In genomic region chr1:81799939-81800740, GRCh38 we compare ENCODE assay signal across 8 cellular contexts. TPM values are rescaled to one million over a fixed set of nuclear protein-coding genes. Genes with fewer than 3 reads are reported as not detected.
DNase-seq lines count a peak whose midpoint lies in the region; ATAC-seq and TF ChIP-seq lines count a peak whose summit lies in the region.

No MANE protein-coding gene starts in this region.

- no peak overlapping the region for H3K27ac Mint-ChIP-seq in activated T-helper 1 cell treated with anti-CD3 and anti-CD28 coated beads, Interleukin-12 subunit alpha, Interleukin-12 subunit beta, Interleukin-2, Interleukin-4 antibody, amounts not matched to agents 30 ng/mL and 10 ng/mL and 1 ng/mL, durations not matched to agents 14 hours and 24 hours and 36 hours

- peaks cover 48% of the 10 kb centered on the region for H3K27me3 Mint-ChIP-seq in activated T-helper 1 cell treated with anti-CD3 and anti-CD28 coated beads, Interleukin-12 subunit alpha, Interleukin-12 subunit beta, Interleukin-2, Interleukin-4 antibody, amounts not matched to agents 30 ng/mL and 10 ng/mL and 1 ng/mL, durations not matched to agents 14 hours and 24 hours and 36 hours (ENCODE audit: insufficient read depth)

- TF ChIP-seq CTCF in left ventricle myocardium inferior (IDR thresholded peaks at IDR 0.05; ENCODE audit: borderline replicate concordance): no peak

- H3K27ac ChIP-seq in HUES48 (ENCODE audit: low read depth, low read length) (peak overlapping the region; percentile 86), left ventricle myocardium inferior (replicated peaks) (peak overlapping the region; percentile 99)

- no peak for ATAC-seq in HG03280 (IDR thresholded peaks at IDR 0.05; ENCODE audit: unreplicated experiment)
- no peak for ATAC-seq in HG02610 (IDR thresholded peaks at IDR 0.05; ENCODE audit: unreplicated experiment)
- no peak for ATAC-seq in GM18868 (IDR thresholded peaks at IDR 0.05; ENCODE audit: unreplicated experiment)

- 0 out of 2 replicates have a peak, but pooled peaks cover 3% of the 10 kb centered on the region for H3K27me3 ChIP-seq in HUES48 (ENCODE audit: control insufficient read depth, insufficient read depth, low read length)
- H3K27me3 ChIP-seq in left ventricle myocardium inferior (ENCODE audit: low read depth): no peaks in the 10 kb centered on the region

- H3K9ac ChIP-seq in HUES48 (ENCODE audit: low read depth, low read length): peak overlapping the region; percentile 68

- intact Hi-C loops in activated T-helper 1 cell treated with anti-CD3 and anti-CD28 coated beads, Interleukin-12 subunit alpha, Interleukin-12 subunit beta, Interleukin-2, Interleukin-4 antibody, amounts not matched to agents 30 ng/mL and 10 ng/mL and 1 ng/mL, durations not matched to agents 14 hours and 24 hours and 36 hours (cut with micrococcal nuclease): no loop called here
- intact Hi-C loops in left ventricle myocardium inferior (cut with micrococcal nuclease): no loop called here

- H3K4me1 ChIP-seq in HUES48 (ENCODE audit: control insufficient read depth, insufficient read depth, low read length): peaks cover 41% of the 10 kb centered on the region
- H3K4me1 ChIP-seq in left ventricle myocardium inferior: peaks cover 48% of the 10 kb centered on the region

- no peaks in the 10 kb centered on the region for H3K36me3 Mint-ChIP-seq in activated T-helper 1 cell treated with anti-CD3 and anti-CD28 coated beads, Interleukin-12 subunit alpha, Interleukin-12 subunit beta, Interleukin-2, Interleukin-4 antibody, amounts not matched to agents 30 ng/mL and 10 ng/mL and 1 ng/mL, durations not matched to agents 14 hours and 24 hours and 36 hours (ENCODE audit: low read depth)

- no peaks in the 10 kb centered on the region for H3K4me1 Mint-ChIP-seq in activated T-helper 1 cell treated with anti-CD3 and anti-CD28 coated beads, Interleukin-12 subunit alpha, Interleukin-12 subunit beta, Interleukin-2, Interleukin-4 antibody, amounts not matched to agents 30 ng/mL and 10 ng/mL and 1 ng/mL, durations not matched to agents 14 hours and 24 hours and 36 hours (ENCODE audit: low read depth)

- H3K4me3 ChIP-seq in HUES48 (ENCODE audit: low read depth, low read length): peak overlapping the region; percentile 99
- H3K4me3 ChIP-seq in left ventricle myocardium inferior: peak overlapping the region; percentile 95

- DNase-seq in Ammon's horn (ENCODE audit: low spot score) (peak; percentile 2), left ventricle myocardium inferior (peak; percentile 50), retina (peak; percentile 92)
- DNase-seq in activated T-helper 1 cell treated with anti-CD3 and anti-CD28 coated beads, Interleukin-12 subunit alpha, Interleukin-12 subunit beta, Interleukin-2, Interleukin-4 antibody, amounts not matched to agents 30 ng/mL and 10 ng/mL and 1 ng/mL, durations not matched to agents 14 hours and 24 hours and 36 hours (ENCODE audit: low spot score): no peak

- no peaks in the 10 kb centered on the region for H3K9me3 Mint-ChIP-seq in activated T-helper 1 cell treated with anti-CD3 and anti-CD28 coated beads, Interleukin-12 subunit alpha, Interleukin-12 subunit beta, Interleukin-2, Interleukin-4 antibody, amounts not matched to agents 30 ng/mL and 10 ng/mL and 1 ng/mL, durations not matched to agents 14 hours and 24 hours and 36 hours

- H3K9me3 ChIP-seq in HUES48 (ENCODE audit: control insufficient read depth, insufficient read depth, low read length) (no peaks in the 10 kb centered on the region), left ventricle myocardium inferior (replicated peaks) (no peaks in the 10 kb centered on the region)

- no peaks in the 10 kb centered on the region for H3K36me3 ChIP-seq in HUES48 (ENCODE audit: control insufficient read depth, insufficient read depth, low read length)
- H3K36me3 ChIP-seq in left ventricle myocardium inferior: no peaks in the 10 kb centered on the region

- peak overlapping the region; percentile 26 for H3K4me3 Mint-ChIP-seq in activated T-helper 1 cell treated with anti-CD3 and anti-CD28 coated beads, Interleukin-12 subunit alpha, Interleukin-12 subunit beta, Interleukin-2, Interleukin-4 antibody, amounts not matched to agents 30 ng/mL and 10 ng/mL and 1 ng/mL, durations not matched to agents 14 hours and 24 hours and 36 hours

RNA-seq across cellular contexts. Expression of gene ADGRL2, which starts 0.6 kb away (rescaled TPM):
- not detected in 2 replicates for total RNA-seq in activated T-helper 1 cell treated with anti-CD3 and anti-CD28 coated beads, Interleukin-12 subunit alpha, Interleukin-12 subunit beta, Interleukin-2, Interleukin-4 antibody, amounts not matched to agents 30 ng/mL and 10 ng/mL and 1 ng/mL, durations not matched to agents 14 hours and 24 hours and 36 hours
- total RNA-seq in left ventricle myocardium inferior: 52.5 TPM

Comparison
In these comparisons a context has a peak if more than half of its experiments do, and no peak if none do; other contexts are left out.
1. RNA of gene ADGRL2, which starts 0.6 kb away (total RNA-seq): 52.5 TPM in left ventricle myocardium inferior (single experiment); not detected in activated T-helper 1 cell treated with anti-CD3 and anti-CD28 coated beads, Interleukin-12 subunit alpha, Interleukin-12 subunit beta, Interleukin-2, Interleukin-4 antibody, amounts not matched to agents 30 ng/mL and 10 ng/mL and 1 ng/mL, durations not matched to agents 14 hours and 24 hours and 36 hours; every median in the first group is over 10 times any median in the second.